Comparison of ENCODE assay signal across 24 cellular contexts in the genomic region with DNA sequence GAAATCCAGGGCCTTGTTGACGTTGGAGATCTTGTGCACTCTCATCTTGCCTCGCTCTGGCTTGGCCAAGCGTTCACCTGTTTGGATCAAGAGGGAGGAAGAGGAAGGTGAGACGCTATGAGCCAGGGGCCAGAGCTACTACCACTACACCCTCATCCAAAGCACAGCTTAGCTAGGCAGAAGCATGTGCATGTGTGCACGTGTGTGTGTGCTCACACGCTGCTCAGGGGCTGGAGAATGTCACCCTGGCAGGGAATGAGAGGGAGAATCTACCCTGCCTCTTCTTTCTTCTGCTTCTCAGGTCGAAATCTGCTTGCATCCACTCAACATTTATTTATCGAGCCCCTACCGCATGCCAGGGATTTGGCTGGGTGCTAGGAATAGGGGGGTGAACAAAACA. TPM values are rescaled to one million over a fixed set of nuclear protein-coding genes. Genes with fewer than 3 reads are reported as not detected.
A peak's percentile ranks its signal among the peaks of the same experiment; 100 is the strongest.
DNase-seq lines count a peak whose midpoint lies in the region; ATAC-seq and TF ChIP-seq lines count a peak whose summit lies in the region.
"Had no signal": no experiment of that assay in that cellular context is flagged by ENCODE, and none has a peak within 500 bp of the region (broad histone marks: within the 10 kb centered on the region; RNA-seq: fewer than 3 reads in every experiment).

No MANE protein-coding gene starts in this region.

- no peak overlapping the region for H2BK5ac ChIP-seq in IMR-90 (ENCODE audit: low read depth, low read length, poor library complexity, severe bottlenecking)

- no peak overlapping the region for H3K14ac ChIP-seq in IMR-90 (replicated peaks; ENCODE audit: low read depth, low read length)

- dilution Hi-C loops in IMR-90 (cut with HindIII; ENCODE audit: low sequenced_read_pairs, unreplicated experiment): no loop called here

- H3K4me2 ChIP-seq in IMR-90 (ENCODE audit: low read depth, low read length): no peak overlapping the region

- H4K8ac ChIP-seq in IMR-90 (ENCODE audit: low read depth in 2 of 2, low read length in 2 of 2): no peak overlapping the region; a peak in 1 of 4 replicates

- no peaks in the 10 kb centered on the region for H3K27me3 ChIP-seq in IMR-90 (ENCODE audit: control insufficient read depth, insufficient read depth, low read length)
- H3K27me3 ChIP-seq in esophagus muscularis mucosa: no peaks in the 10 kb centered on the region
- no peaks in the 10 kb centered on the region for H3K27me3 ChIP-seq in sigmoid colon
- H3K27me3 ChIP-seq: right atrium auricular region, testis had no signal

- H2BK120ac ChIP-seq in IMR-90 (ENCODE audit: low read depth, low read length): no peak overlapping the region

- no peak overlapping the region for H3K4me3 Mint-ChIP-seq in activated CD4-positive, alpha-beta T cell treated with anti-CD3 and anti-CD28 coated beads for 36 hours
- H3K4me3 Mint-ChIP-seq: stimulated activated memory B cell treated with anti-CD40 and anti-IgM and Interleukin-4, amounts not matched to agents 10 μg/mL and 1 μg/mL and 100 μg/mL, for 72 hours had no signal

- H3K56ac ChIP-seq in IMR-90 (ENCODE audit: extremely low read depth, insufficient read depth, low read length): no peak overlapping the region

- no peaks in the 10 kb centered on the region for H3K9me3 ChIP-seq in IMR-90 (ENCODE audit: control insufficient read depth, insufficient read depth, low read length)
- H3K9me3 ChIP-seq in esophagus muscularis mucosa: no peaks in the 10 kb centered on the region
- H3K9me3 ChIP-seq in sigmoid colon: no peaks in the 10 kb centered on the region
- H3K9me3 ChIP-seq: right atrium auricular region, testis had no signal

- no peak overlapping the region for H3K9ac ChIP-seq in IMR-90 (ENCODE audit: low read depth, low read length)

- no peak for TF ChIP-seq EP300 in esophagus muscularis mucosa (IDR thresholded peaks at IDR 0.05)
- peak in 1 of 4 donors; percentile 19 for TF ChIP-seq EP300 in sigmoid colon (IDR thresholded peaks at IDR 0.05)

- H2AK9ac ChIP-seq in IMR-90 (replicated peaks; ENCODE audit: low read depth, low read length, poor library complexity): no peak overlapping the region

- H3K9me1 ChIP-seq in IMR-90 (ENCODE audit: insufficient read depth, low read length): peaks cover 30% of the 10 kb centered on the region

- H4K91ac ChIP-seq in IMR-90 (ENCODE audit: insufficient read depth, low read depth, low read length): no peak overlapping the region

- no peak overlapping the region for H3K18ac ChIP-seq in IMR-90 (ENCODE audit: low read depth, low read length)

- no TSS peak for BruUV-seq in IMR-90 (replicated peaks; lab: Mats Ljungman, UMichigan)

- POLR2A ChIA-PET in activated CD4-positive, alpha-beta T cell treated with anti-CD3 and anti-CD28 coated beads for 36 hours (lab: Charles Lee): no interaction called here
- POLR2A ChIA-PET in IMR-90 (lab: Charles Lee; ENCODE audit: unreplicated experiment): no interaction called here

- peaks cover 7% of the 10 kb centered on the region for H3K9me3 Mint-ChIP-seq in activated CD4-positive, alpha-beta T cell treated with anti-CD3 and anti-CD28 coated beads for 36 hours (ENCODE audit: low read depth)

- CTCF ChIA-PET in activated CD4-positive, alpha-beta T cell treated with anti-CD3 and anti-CD28 coated beads for 36 hours (lab: Charles Lee): interaction anchor here (1.0 to 1.1 kb wide), 2 partner anchors 9 to 146 kb away, joined by 4 to 8 read pairs; no protein-coding TSS in a partner anchor
- CTCF ChIA-PET in IMR-90 (lab: Yijun Ruan, JAX): interaction anchor here (0.6 kb wide), 1 partner anchor 14 kb away, joined by 4 read pairs; no protein-coding TSS in a partner anchor

- H2AK5ac ChIP-seq in IMR-90 (ENCODE audit: low read depth, low read length): peak overlapping the region; percentile 69; the same call in 1 of the 2 replicates

- in situ Hi-C loops in IMR-90 (cut with MboI; ENCODE audit: low sequenced_read_pairs): no loop called here

- TF ChIP-seq RAD21 in IMR-90 (IDR thresholded peaks at IDR 0.05; ENCODE audit: low read length): no peak

- no peak for ATAC-seq in activated CD4-positive, alpha-beta T cell treated with anti-CD3 and anti-CD28 coated beads for 36 hours
- ATAC-seq in IMR-90 (ENCODE audit: low read depth) (no peak), GM21576 (IDR thresholded peaks at IDR 0.05; ENCODE audit: unreplicated experiment) (no peak)
- ATAC-seq: stimulated activated memory B cell treated with anti-CD40 and anti-IgM and Interleukin-4, amounts not matched to agents 10 μg/mL and 1 μg/mL and 100 μg/mL, for 72 hours had no signal

- no peak for TF ChIP-seq CTCF in IMR-90 (conservative IDR thresholded peaks at IDR 0.05; ENCODE audit: low read depth, low read length)
- TF ChIP-seq CTCF in esophagus muscularis mucosa (IDR thresholded peaks at IDR 0.05): no peak
- TF ChIP-seq CTCF in sigmoid colon (IDR thresholded peaks at IDR 0.05): no peak

- H2BK20ac ChIP-seq in IMR-90 (ENCODE audit: low read depth, low read length): no peak overlapping the region

- no peak overlapping the region for H2BK15ac ChIP-seq in IMR-90 (ENCODE audit: low read depth, low read length)

- peaks cover 99% of the 10 kb centered on the region for H4K20me1 ChIP-seq in IMR-90 (ENCODE audit: insufficient read depth, low read length)

- no peak for DNase-seq in activated CD4-positive, alpha-beta T cell treated with anti-CD3 and anti-CD28 coated beads for 36 hours
- no peak for DNase-seq in activated CD4-positive, alpha-beta T cell treated with anti-CD3 and anti-CD28 coated beads, Interleukin-2, amount 50 U/mL, for 4 hours
- DNase-seq in IMR-90 (no peak), esophagus muscularis mucosa (ENCODE audit: extremely low spot score) (no peak), sigmoid colon (no peak), HuH-7 (ENCODE audit: low spot score) (no peak), T-helper 9 cell (no peak)
- DNase-seq: activated CD4-positive, alpha-beta T cell treated with anti-CD3 and anti-CD28 coated beads, Interleukin-2, amount 50 U/mL, for 1 hour; activated CD8-positive, alpha-beta memory T cell treated with anti-CD3 and anti-CD28 coated beads, Interleukin-2, amount 50 U/mL, for 48 hours; amygdala; DMS 273 treated with DMSO at 0.1 percent for 48 hours; glutamatergic neuron; kidney glomerular epithelial cell; NCI-H1417; NCI-H2081 treated with DMSO at 0.1 percent for 48 hours; NCI-H446; NCI-H82; occipital lobe; stimulated activated CD4-positive, alpha-beta T cell treated with anti-CD3 and anti-CD28 coated beads, Interleukin-4, amount 100 ng/mL, for 1 hour; testis had no signal

- H3K4ac ChIP-seq in IMR-90 (ENCODE audit: low read depth, low read length): no peak overlapping the region

- peaks cover 31% of the 10 kb centered on the region for H3K4me1 ChIP-seq in IMR-90 (ENCODE audit: control insufficient read depth, insufficient read depth, low read length)
- H3K4me1 ChIP-seq in esophagus muscularis mucosa: peaks cover 44 to 100% (median 98%) of the 10 kb centered on the region in 4 donors
- peaks cover 0 to 100% (median 96%) of the 10 kb centered on the region in 4 donors for H3K4me1 ChIP-seq in sigmoid colon
- H3K4me1 ChIP-seq: testis had no signal

- intact Hi-C loops in activated CD4-positive, alpha-beta T cell treated with anti-CD3 and anti-CD28 coated beads for 36 hours (cut with DNase I, micrococcal nuclease): no loop called here
- intact Hi-C loops in IMR-90 (cut with micrococcal nuclease): no loop called here
- intact Hi-C loops in esophagus muscularis mucosa (cut with DNase I): no loop called here
- intact Hi-C loops in sigmoid colon (cut with DNase I): no loop called here

- no peaks in the 10 kb centered on the region for H3K27me3 Mint-ChIP-seq in activated CD4-positive, alpha-beta T cell treated with anti-CD3 and anti-CD28 coated beads for 36 hours

- WGBS in IMR-90 (ENCODE audit: extremely low coverage in 2 of 2, insufficient read length in 1 of 2), 2 experiments: no CpG with 5 or more reads among the region's 9 CpGs
- WGBS in esophagus muscularis mucosa: 55% methylated on average over 9 of the region's 9 CpGs
- WGBS in sigmoid colon, 2 donors: 88 to 90% methylated on average over 9 of the region's 9 CpGs

- H3K27ac ChIP-seq in IMR-90 (ENCODE audit: insufficient read depth, low read length) (peak overlapping the region; percentile 31), esophagus muscularis mucosa (replicated peaks in 1 of 4) (peak overlapping the region; percentile 90 to 98 (median 97)), sigmoid colon (peak overlapping the region; percentile 98 to 100 (median 100))
- H3K27ac ChIP-seq: 22Rv1, testis had no signal

- H3K36me3 ChIP-seq in IMR-90 (ENCODE audit: control insufficient read depth, insufficient read depth, low read length) (peaks cover 87% of the 10 kb centered on the region), esophagus muscularis mucosa (peaks cover 14 to 80% (median 52%) of the 10 kb centered on the region in 4 donors), sigmoid colon (peaks cover 4 to 56% (median 27%) of the 10 kb centered on the region in 4 donors)

- peaks cover 23 to 94% of the 10 kb centered on the region in 2 experiments for H3K79me1 ChIP-seq in IMR-90 (ENCODE audit: low read depth in 1 of 2, low read length in 2 of 2)

- TF ChIP-seq POLR2A in IMR-90 (IDR thresholded peaks at IDR 0.05; ENCODE audit: low read depth, low read length): no peak
- TF ChIP-seq POLR2A in esophagus muscularis mucosa (IDR thresholded peaks at IDR 0.05; ENCODE audit: low read depth): no peak
- TF ChIP-seq POLR2A in sigmoid colon (IDR thresholded peaks at IDR 0.05): no peak

- H3K36me3 Mint-ChIP-seq in activated CD4-positive, alpha-beta T cell treated with anti-CD3 and anti-CD28 coated beads for 36 hours (ENCODE audit: low read depth): peaks cover 39% of the 10 kb centered on the region

- H3K4me3 ChIP-seq in IMR-90 (ENCODE audit: insufficient read depth, low read depth, low read length) (no peak overlapping the region), esophagus muscularis mucosa (no peak overlapping the region), sigmoid colon (no peak overlapping the region)
- H3K4me3 ChIP-seq: right atrium auricular region, testis had no signal

- no peak overlapping the region; the same call in 1 of the 2 replicates for H3K23ac ChIP-seq in IMR-90 (ENCODE audit: low read depth, low read length)

- peaks cover 32% of the 10 kb centered on the region for H3K4me1 Mint-ChIP-seq in activated CD4-positive, alpha-beta T cell treated with anti-CD3 and anti-CD28 coated beads for 36 hours
- H3K4me1 Mint-ChIP-seq: stimulated activated memory B cell treated with anti-CD40 and anti-IgM and Interleukin-4, amounts not matched to agents 10 μg/mL and 1 μg/mL and 100 μg/mL, for 72 hours had no signal

- no peak overlapping the region for H2AFZ ChIP-seq in IMR-90 (replicated peaks; ENCODE audit: low read length, poor library complexity)

- H4K5ac ChIP-seq in IMR-90 (ENCODE audit: low read depth, low read length): no peak overlapping the region

- H3K27ac Mint-ChIP-seq in activated CD4-positive, alpha-beta T cell treated with anti-CD3 and anti-CD28 coated beads for 36 hours: peak overlapping the region; percentile 44
- H3K27ac Mint-ChIP-seq: stimulated activated memory B cell treated with anti-CD40 and anti-IgM and Interleukin-4, amounts not matched to agents 10 μg/mL and 1 μg/mL and 100 μg/mL, for 72 hours had no signal

RNA-seq across cellular contexts. Expression of gene ACTN1, which starts 58.1 kb away (rescaled TPM):
- 100 to 1,000 TPM in 1 of 2 experiments, 10 to 100 TPM in 1; 92.8 to 146 TPM for total RNA-seq in activated CD4-positive, alpha-beta T cell treated with anti-CD3 and anti-CD28 coated beads for 36 hours
- total RNA-seq in IMR-90 (2012; rRNA removed) (648 and 684 TPM in 2 replicates), esophagus muscularis mucosa (1,000 to 10,000 TPM in 3 of 4 donors, 100 to 1,000 TPM in 1; 958 to 2,110 (median 1,439) TPM), sigmoid colon (1,000 to 10,000 TPM in 1 of 4 donors, 100 to 1,000 TPM in 3; 372 to 1,069 (median 688) TPM)
- polyA plus RNA-seq in IMR-90 (2012; rRNA removed) (766 and 895 TPM in 2 replicates), sigmoid colon (10 to 100 TPM; 20.1 to 98.1 (median 24.0) TPM)
- 676 and 750 TPM in 2 replicates for polyA plus RNA-seq in IMR-90 (2012; cell fraction: cytosol; rRNA removed)
- 1,803 and 1,926 TPM in 2 replicates for polyA plus RNA-seq in IMR-90 (2012; cell fraction: nucleus; rRNA removed; ENCODE audit: low replicate concordance)

Comparison
In these comparisons a context has a peak if more than half of its experiments do, and no peak if none do; other contexts are left out.
1. H3K27ac ChIP-seq: peak in every context shown above with its lines; median percentile 100 in sigmoid colon; 97 in esophagus muscularis mucosa; 31 in IMR-90.